Comparison of ENCODE assay signal across 1 cellular context in the genomic region with DNA sequence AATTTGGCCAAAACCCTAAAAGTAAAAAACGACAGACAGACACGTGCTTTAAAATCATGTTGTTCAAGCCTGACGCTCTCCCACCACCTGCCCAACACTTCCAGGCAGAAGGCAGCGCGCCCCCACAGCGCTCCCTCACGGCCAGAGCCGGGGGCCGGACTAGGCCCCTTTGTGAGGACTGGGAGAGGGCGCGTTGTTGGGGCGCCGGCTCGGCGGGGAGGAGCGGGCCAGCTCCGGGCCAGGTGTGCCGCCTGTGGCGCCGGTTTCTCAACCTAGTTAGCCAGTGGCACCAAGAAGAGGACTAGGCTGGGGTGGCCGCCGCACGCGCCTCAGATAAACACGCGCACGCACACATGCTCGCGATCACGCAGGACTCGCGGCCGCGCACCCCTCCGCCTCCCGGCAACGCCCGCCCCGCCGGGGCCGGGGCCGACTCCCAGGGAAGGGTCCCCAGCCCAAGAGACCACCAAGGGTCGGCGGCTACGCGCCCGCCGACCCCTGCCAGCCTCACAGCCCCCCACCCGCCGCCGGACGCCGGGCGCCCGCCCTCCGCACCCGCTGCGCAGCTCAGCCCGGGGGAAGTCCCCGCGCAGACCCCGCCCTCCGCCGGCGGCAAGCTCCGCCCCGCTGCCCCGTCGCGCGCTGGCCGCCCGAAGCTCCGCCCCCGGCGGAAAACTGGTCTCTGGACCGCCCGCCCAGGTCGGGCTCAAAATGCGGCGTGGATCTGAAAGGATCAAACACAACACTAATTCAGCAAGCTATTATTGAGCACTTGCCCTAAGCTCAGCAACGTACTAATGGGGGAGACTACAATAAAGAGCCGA.
TF ChIP-seq lines count a peak whose summit lies in the region.

A gene (minus strand): TSS at position 584 of the 824 bp plus-strand sequence.

TF ChIP-seq in HepG2, 621 proteins besides CTCF, POLR2A, EP300 and RAD21 (continued from another document and continues in another):
- 0 out of 2 replicates have a peak, but pooled peaks have one; percentile 63 for TF ChIP-seq ZNF709 (CRISPR knock-in tag; IDR thresholded peaks at IDR 0.05)
- no peak for TF ChIP-seq ZNF703 (CRISPR knock-in tag; IDR thresholded peaks at IDR 0.05; ENCODE audit: borderline replicate concordance)
- peak; percentile 71; the same call in 1 of the 2 replicates for TF ChIP-seq ZSCAN29 (CRISPR knock-in tag; conservative IDR thresholded peaks at IDR 0.05)
- TF ChIP-seq BHLHE40 (IDR thresholded peaks at IDR 0.05; ENCODE audit: low read length) = 0 out of 2 replicates have a peak, but pooled peaks have one; percentile 11
- TF ChIP-seq, protein P1, sequence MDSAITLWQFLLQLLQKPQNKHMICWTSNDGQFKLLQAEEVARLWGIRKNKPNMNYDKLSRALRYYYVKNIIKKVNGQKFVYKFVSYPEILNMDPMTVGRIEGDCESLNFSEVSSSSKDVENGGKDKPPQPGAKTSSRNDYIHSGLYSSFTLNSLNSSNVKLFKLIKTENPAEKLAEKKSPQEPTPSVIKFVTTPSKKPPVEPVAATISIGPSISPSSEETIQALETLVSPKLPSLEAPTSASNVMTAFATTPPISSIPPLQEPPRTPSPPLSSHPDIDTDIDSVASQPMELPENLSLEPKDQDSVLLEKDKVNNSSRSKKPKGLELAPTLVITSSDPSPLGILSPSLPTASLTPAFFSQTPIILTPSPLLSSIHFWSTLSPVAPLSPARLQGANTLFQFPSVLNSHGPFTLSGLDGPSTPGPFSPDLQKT (CRISPR knock-in tag; IDR thresholded peaks at IDR 0.05; ENCODE audit: borderline replicate concordance) = no peak
- TF ChIP-seq, protein P2, sequence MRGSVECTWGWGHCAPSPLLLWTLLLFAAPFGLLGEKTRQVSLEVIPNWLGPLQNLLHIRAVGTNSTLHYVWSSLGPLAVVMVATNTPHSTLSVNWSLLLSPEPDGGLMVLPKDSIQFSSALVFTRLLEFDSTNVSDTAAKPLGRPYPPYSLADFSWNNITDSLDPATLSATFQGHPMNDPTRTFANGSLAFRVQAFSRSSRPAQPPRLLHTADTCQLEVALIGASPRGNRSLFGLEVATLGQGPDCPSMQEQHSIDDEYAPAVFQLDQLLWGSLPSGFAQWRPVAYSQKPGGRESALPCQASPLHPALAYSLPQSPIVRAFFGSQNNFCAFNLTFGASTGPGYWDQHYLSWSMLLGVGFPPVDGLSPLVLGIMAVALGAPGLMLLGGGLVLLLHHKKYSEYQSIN (CRISPR knock-in tag; IDR thresholded peaks at IDR 0.05; ENCODE audit: borderline replicate concordance) = no peak
- TF ChIP-seq NFRKB (IDR thresholded peaks at IDR 0.05) = no peak
- no peak for TF ChIP-seq PAWR (CRISPR knock-in tag; IDR thresholded peaks at IDR 0.05; ENCODE audit: borderline replicate concordance)
- TF ChIP-seq, protein P3, sequence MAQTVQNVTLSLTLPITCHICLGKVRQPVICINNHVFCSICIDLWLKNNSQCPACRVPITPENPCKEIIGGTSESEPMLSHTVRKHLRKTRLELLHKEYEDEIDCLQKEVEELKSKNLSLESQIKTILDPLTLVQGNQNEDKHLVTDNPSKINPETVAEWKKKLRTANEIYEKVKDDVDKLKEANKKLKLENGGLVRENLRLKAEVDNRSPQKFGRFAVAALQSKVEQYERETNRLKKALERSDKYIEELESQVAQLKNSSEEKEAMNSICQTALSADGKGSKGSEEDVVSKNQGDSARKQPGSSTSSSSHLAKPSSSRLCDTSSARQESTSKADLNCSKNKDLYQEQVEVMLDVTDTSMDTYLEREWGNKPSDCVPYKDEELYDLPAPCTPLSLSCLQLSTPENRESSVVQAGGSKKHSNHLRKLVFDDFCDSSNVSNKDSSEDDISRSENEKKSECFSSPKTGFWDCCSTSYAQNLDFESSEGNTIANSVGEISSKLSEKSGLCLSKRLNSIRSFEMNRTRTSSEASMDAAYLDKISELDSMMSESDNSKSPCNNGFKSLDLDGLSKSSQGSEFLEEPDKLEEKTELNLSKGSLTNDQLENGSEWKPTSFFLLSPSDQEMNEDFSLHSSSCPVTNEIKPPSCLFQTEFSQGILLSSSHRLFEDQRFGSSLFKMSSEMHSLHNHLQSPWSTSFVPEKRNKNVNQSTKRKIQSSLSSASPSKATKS (CRISPR knock-in tag; IDR thresholded peaks at IDR 0.05) = no peak
- TF ChIP-seq, protein P4, sequence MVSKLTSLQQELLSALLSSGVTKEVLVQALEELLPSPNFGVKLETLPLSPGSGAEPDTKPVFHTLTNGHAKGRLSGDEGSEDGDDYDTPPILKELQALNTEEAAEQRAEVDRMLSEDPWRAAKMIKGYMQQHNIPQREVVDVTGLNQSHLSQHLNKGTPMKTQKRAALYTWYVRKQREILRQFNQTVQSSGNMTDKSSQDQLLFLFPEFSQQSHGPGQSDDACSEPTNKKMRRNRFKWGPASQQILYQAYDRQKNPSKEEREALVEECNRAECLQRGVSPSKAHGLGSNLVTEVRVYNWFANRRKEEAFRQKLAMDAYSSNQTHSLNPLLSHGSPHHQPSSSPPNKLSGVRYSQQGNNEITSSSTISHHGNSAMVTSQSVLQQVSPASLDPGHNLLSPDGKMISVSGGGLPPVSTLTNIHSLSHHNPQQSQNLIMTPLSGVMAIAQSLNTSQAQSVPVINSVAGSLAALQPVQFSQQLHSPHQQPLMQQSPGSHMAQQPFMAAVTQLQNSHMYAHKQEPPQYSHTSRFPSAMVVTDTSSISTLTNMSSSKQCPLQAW (CRISPR knock-in tag; IDR thresholded peaks at IDR 0.05) = peak; percentile 80
- no peak; the same call in 1 of the 2 replicates for TF ChIP-seq KMT2A (CRISPR knock-in tag; IDR thresholded peaks at IDR 0.05)
- TF ChIP-seq ZSCAN30 (CRISPR knock-in tag; IDR thresholded peaks at IDR 0.05) = no peak
- no peak for TF ChIP-seq SSRP1 (CRISPR knock-in tag; IDR thresholded peaks at IDR 0.05)
- no peak for TF ChIP-seq BCL6 (CRISPR knock-in tag; IDR thresholded peaks at IDR 0.05)
- TF ChIP-seq ASH2L (IDR thresholded peaks at IDR 0.05; ENCODE audit: insufficient read length, low read depth, low read length) = peak; percentile 66
- TF ChIP-seq ZNF558 (CRISPR knock-in tag; IDR thresholded peaks at IDR 0.05; ENCODE audit: borderline replicate concordance) = 0 out of 2 replicates have a peak, but pooled peaks have one; percentile 62
- TF ChIP-seq KDM1A (CRISPR knock-in tag; IDR thresholded peaks at IDR 0.05) = no peak
- TF ChIP-seq KDM6A (CRISPR knock-in tag; IDR thresholded peaks at IDR 0.05; ENCODE audit: low read depth) = no peak
- TF ChIP-seq NAIF1 (CRISPR knock-in tag; IDR thresholded peaks at IDR 0.05; ENCODE audit: borderline replicate concordance) = no peak
- no peak for TF ChIP-seq RELA (CRISPR knock-in tag; IDR thresholded peaks at IDR 0.05)
- TF ChIP-seq, protein P5, sequence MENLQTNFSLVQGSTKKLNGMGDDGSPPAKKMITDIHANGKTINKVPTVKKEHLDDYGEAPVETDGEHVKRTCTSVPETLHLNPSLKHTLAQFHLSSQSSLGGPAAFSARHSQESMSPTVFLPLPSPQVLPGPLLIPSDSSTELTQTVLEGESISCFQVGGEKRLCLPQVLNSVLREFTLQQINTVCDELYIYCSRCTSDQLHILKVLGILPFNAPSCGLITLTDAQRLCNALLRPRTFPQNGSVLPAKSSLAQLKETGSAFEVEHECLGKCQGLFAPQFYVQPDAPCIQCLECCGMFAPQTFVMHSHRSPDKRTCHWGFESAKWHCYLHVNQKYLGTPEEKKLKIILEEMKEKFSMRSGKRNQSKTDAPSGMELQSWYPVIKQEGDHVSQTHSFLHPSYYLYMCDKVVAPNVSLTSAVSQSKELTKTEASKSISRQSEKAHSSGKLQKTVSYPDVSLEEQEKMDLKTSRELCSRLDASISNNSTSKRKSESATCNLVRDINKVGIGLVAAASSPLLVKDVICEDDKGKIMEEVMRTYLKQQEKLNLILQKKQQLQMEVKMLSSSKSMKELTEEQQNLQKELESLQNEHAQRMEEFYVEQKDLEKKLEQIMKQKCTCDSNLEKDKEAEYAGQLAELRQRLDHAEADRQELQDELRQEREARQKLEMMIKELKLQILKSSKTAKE (CRISPR knock-in tag; IDR thresholded peaks at IDR 0.05; ENCODE audit: borderline replicate concordance) = no peak
- no peak for TF ChIP-seq ZNF589 (CRISPR knock-in tag; conservative IDR thresholded peaks at IDR 0.05)
- no peak for TF ChIP-seq ZNF460 (CRISPR knock-in tag; IDR thresholded peaks at IDR 0.05; ENCODE audit: borderline replicate concordance)
- TF ChIP-seq ZNF766 (CRISPR knock-in tag; IDR thresholded peaks at IDR 0.05; ENCODE audit: borderline replicate concordance) = peak; percentile 73; the same call in 1 of the 2 replicates
- peak; percentile 4; the same call in 1 of the 2 replicates for TF ChIP-seq GATAD1 (CRISPR knock-in tag; IDR thresholded peaks at IDR 0.05)
- no peak for TF ChIP-seq KLF9 (CRISPR knock-in tag; IDR thresholded peaks at IDR 0.05; ENCODE audit: low read depth)
- TF ChIP-seq RBM22 (optimal IDR thresholded peaks at IDR 0.05; ENCODE audit: low read length) = no peak
- TF ChIP-seq, protein P6, sequence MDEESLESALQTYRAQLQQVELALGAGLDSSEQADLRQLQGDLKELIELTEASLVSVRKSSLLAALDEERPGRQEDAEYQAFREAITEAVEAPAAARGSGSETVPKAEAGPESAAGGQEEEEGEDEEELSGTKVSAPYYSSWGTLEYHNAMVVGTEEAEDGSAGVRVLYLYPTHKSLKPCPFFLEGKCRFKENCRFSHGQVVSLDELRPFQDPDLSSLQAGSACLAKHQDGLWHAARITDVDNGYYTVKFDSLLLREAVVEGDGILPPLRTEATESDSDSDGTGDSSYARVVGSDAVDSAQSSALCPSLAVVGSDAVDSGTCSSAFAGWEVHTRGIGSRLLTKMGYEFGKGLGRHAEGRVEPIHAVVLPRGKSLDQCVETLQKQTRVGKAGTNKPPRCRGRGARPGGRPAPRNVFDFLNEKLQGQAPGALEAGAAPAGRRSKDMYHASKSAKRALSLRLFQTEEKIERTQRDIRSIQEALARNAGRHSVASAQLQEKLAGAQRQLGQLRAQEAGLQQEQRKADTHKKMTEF (CRISPR knock-in tag; IDR thresholded peaks at IDR 0.05) = peak; percentile 70
- TF ChIP-seq NCOA2 (CRISPR knock-in tag; IDR thresholded peaks at IDR 0.05) = no peak
- no peak for TF ChIP-seq JARID2 (CRISPR knock-in tag; IDR thresholded peaks at IDR 0.05; ENCODE audit: insufficient replicate concordance)
- TF ChIP-seq HNRNPUL1 (IDR thresholded peaks at IDR 0.05; ENCODE audit: low read depth, low read length) = no peak
- TF ChIP-seq, protein P7, sequence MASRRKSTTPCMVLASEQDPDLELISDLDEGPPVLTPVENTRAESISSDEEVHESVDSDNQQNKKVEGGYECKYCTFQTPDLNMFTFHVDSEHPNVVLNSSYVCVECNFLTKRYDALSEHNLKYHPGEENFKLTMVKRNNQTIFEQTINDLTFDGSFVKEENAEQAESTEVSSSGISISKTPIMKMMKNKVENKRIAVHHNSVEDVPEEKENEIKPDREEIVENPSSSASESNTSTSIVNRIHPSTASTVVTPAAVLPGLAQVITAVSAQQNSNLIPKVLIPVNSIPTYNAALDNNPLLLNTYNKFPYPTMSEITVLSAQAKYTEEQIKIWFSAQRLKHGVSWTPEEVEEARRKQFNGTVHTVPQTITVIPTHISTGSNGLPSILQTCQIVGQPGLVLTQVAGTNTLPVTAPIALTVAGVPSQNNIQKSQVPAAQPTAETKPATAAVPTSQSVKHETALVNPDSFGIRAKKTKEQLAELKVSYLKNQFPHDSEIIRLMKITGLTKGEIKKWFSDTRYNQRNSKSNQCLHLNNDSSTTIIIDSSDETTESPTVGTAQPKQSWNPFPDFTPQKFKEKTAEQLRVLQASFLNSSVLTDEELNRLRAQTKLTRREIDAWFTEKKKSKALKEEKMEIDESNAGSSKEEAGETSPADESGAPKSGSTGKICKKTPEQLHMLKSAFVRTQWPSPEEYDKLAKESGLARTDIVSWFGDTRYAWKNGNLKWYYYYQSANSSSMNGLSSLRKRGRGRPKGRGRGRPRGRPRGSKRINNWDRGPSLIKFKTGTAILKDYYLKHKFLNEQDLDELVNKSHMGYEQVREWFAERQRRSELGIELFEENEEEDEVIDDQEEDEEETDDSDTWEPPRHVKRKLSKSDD (CRISPR knock-in tag; IDR thresholded peaks at IDR 0.05; ENCODE audit: low read depth) = no peak
- TF ChIP-seq, protein P8, sequence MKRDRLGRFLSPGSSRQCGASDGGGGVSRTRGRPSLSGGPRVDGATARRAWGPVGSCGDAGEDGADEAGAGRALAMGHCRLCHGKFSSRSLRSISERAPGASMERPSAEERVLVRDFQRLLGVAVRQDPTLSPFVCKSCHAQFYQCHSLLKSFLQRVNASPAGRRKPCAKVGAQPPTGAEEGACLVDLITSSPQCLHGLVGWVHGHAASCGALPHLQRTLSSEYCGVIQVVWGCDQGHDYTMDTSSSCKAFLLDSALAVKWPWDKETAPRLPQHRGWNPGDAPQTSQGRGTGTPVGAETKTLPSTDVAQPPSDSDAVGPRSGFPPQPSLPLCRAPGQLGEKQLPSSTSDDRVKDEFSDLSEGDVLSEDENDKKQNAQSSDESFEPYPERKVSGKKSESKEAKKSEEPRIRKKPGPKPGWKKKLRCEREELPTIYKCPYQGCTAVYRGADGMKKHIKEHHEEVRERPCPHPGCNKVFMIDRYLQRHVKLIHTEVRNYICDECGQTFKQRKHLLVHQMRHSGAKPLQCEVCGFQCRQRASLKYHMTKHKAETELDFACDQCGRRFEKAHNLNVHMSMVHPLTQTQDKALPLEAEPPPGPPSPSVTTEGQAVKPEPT (CRISPR knock-in tag; IDR thresholded peaks at IDR 0.05; ENCODE audit: low read depth) = 0 out of 2 replicates have a peak, but pooled peaks have one; percentile 54
- peak; percentile 84 for TF ChIP-seq DMAP1 (CRISPR knock-in tag; IDR thresholded peaks at IDR 0.05)
- TF ChIP-seq, protein P9, sequence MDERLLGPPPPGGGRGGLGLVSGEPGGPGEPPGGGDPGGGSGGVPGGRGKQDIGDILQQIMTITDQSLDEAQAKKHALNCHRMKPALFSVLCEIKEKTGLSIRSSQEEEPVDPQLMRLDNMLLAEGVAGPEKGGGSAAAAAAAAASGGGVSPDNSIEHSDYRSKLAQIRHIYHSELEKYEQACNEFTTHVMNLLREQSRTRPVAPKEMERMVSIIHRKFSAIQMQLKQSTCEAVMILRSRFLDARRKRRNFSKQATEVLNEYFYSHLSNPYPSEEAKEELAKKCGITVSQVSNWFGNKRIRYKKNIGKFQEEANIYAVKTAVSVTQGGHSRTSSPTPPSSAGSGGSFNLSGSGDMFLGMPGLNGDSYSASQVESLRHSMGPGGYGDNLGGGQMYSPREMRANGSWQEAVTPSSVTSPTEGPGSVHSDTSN (CRISPR knock-in tag; IDR thresholded peaks at IDR 0.05) = no peak
- no peak for TF ChIP-seq ZNF879 (CRISPR knock-in tag; IDR thresholded peaks at IDR 0.05)
- no peak; the same call in 1 of the 2 replicates for TF ChIP-seq SIN3A (IDR thresholded peaks at IDR 0.05; ENCODE audit: borderline replicate concordance, low read depth, low read length)
- TF ChIP-seq NFATC3 (CRISPR knock-in tag; IDR thresholded peaks at IDR 0.05) = 0 out of 2 replicates have a peak, but pooled peaks have one; percentile 16
- no peak for TF ChIP-seq DR1 (CRISPR knock-in tag; IDR thresholded peaks at IDR 0.05)
- TF ChIP-seq, protein P10, sequence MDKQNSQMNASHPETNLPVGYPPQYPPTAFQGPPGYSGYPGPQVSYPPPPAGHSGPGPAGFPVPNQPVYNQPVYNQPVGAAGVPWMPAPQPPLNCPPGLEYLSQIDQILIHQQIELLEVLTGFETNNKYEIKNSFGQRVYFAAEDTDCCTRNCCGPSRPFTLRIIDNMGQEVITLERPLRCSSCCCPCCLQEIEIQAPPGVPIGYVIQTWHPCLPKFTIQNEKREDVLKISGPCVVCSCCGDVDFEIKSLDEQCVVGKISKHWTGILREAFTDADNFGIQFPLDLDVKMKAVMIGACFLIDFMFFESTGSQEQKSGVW (CRISPR knock-in tag; IDR thresholded peaks at IDR 0.05; ENCODE audit: borderline replicate concordance) = no peak
- TF ChIP-seq ZEB1 (IDR thresholded peaks at IDR 0.05; ENCODE audit: insufficient replicate concordance, low read depth) = no peak
- no peak for TF ChIP-seq RFX5 (IDR thresholded peaks at IDR 0.05; ENCODE audit: low read depth, low read length)
- TF ChIP-seq TSC22D2 (CRISPR knock-in tag; IDR thresholded peaks at IDR 0.05; ENCODE audit: borderline replicate concordance) = 0 out of 2 replicates have a peak, but pooled peaks have one; percentile 21
- TF ChIP-seq ZFP41 (CRISPR knock-in tag; IDR thresholded peaks at IDR 0.05; ENCODE audit: borderline replicate concordance) = no peak
- peak; percentile 75; the same call in 1 of the 2 replicates for TF ChIP-seq HOXA5 (CRISPR knock-in tag; IDR thresholded peaks at IDR 0.05)
